12 cellular contexts compared by ENCODE assay signal in the genomic region with DNA sequence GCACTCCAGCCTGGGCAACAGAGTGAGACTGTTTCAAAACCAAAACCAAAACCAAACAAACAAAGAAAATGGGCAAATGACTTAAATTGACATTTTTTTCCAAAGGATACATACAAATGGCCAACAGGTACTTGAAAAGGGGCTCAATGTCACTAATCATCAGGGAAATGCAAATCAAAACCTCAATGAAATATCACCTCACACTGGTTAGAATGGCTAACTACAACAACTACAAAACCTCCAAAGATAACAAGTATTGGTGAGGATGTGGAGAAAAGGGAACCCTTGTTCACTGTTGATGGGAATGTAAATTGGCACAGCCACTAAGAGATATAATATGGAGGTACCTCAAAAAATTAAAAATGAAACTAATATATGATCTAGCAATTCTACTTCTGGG.
DNase-seq lines count a peak whose midpoint lies in the region; TF ChIP-seq lines count a peak whose summit lies in the region.
"Had no signal": no experiment of that assay in that cellular context is flagged by ENCODE, and none has a peak within 500 bp of the region (broad histone marks: within the 10 kb centered on the region; RNA-seq: fewer than 3 reads in every experiment).

No MANE protein-coding gene starts in this region.

- H3K27me3 Mint-ChIP-seq in type B pancreatic cell = no peaks in the 10 kb centered on the region

- POLR2A ChIA-PET in RWPE1 (lab: Yijun Ruan, JAX; ENCODE audit: low non-redundant PET) = no interaction called here

- CTCF ChIA-PET in mammary epithelial cell (lab: Charles Lee; ENCODE audit: low non-redundant PET) = no interaction called here
- CTCF ChIA-PET in RWPE1 (lab: Yijun Ruan, JAX) = interaction anchor here (0.6 kb wide), 1 partner anchor 223 kb away, joined by 3 read pairs; no protein-coding TSS in a partner anchor

- no peaks in the 10 kb centered on the region for H3K79me2 ChIP-seq in mammary epithelial cell (ENCODE audit: insufficient read depth, low read length)
- H3K79me2 ChIP-seq in OCI-LY3 (ENCODE audit: low read length) = no peaks in the 10 kb centered on the region

- dilution Hi-C loops in mammary epithelial cell (cut with HindIII; ENCODE audit: low sequenced_read_pairs) = no loop called here

- H3K9me3 Mint-ChIP-seq in type B pancreatic cell = peaks cover under 1% of the 10 kb centered on the region

- H3K9me3 ChIP-seq in mammary epithelial cell (replicated peaks; ENCODE audit: insufficient read depth, low read length) = no peaks in the 10 kb centered on the region
- H3K9me3 ChIP-seq in breast epithelium = no peaks in the 10 kb centered on the region
- no peaks in the 10 kb centered on the region for H3K9me3 ChIP-seq in OCI-LY3 (ENCODE audit: insufficient read depth, low read length)
- H3K9me3 ChIP-seq in esophagus muscularis mucosa = no peaks in the 10 kb centered on the region
- no peaks in the 10 kb centered on the region for H3K9me3 ChIP-seq in vagina
- H3K9me3 ChIP-seq: SJCRH30 had no signal

- no peak overlapping the region for H3K9ac ChIP-seq in mammary epithelial cell (ENCODE audit: insufficient read depth, low read length)
- no peak overlapping the region for H3K9ac ChIP-seq in OCI-LY3 (ENCODE audit: low read length)

- in situ Hi-C loops in mammary epithelial cell (cut with MboI; ENCODE audit: low sequenced_read_pairs in 2 of 2) = no loop called here

- no peaks in the 10 kb centered on the region for H3K27me3 ChIP-seq in mammary epithelial cell (ENCODE audit: insufficient read depth, low read length)
- no peaks in the 10 kb centered on the region for H3K27me3 ChIP-seq in breast epithelium
- peaks cover 7% of the 10 kb centered on the region; the same call in 1 of the 2 replicates for H3K27me3 ChIP-seq in OCI-LY3 (ENCODE audit: low read depth, low read length)
- no peaks in the 10 kb centered on the region for H3K27me3 ChIP-seq in esophagus muscularis mucosa
- no peaks in the 10 kb centered on the region for H3K27me3 ChIP-seq in vagina
- H3K27me3 ChIP-seq: SJCRH30 had no signal

- no peaks in the 10 kb centered on the region for H4K20me1 ChIP-seq in mammary epithelial cell (ENCODE audit: insufficient read depth, low read length)
- no peaks in the 10 kb centered on the region for H4K20me1 ChIP-seq in OCI-LY3 (ENCODE audit: insufficient read depth, low read length)

- no peak for DNase-seq in mammary epithelial cell
- no peak for DNase-seq in breast epithelium (ENCODE audit: low spot score in 2 of 2)
- DNase-seq in esophagus muscularis mucosa (ENCODE audit: extremely low spot score) = no peak
- DNase-seq in type B pancreatic cell (ENCODE audit: extremely low spot score, unreplicated experiment) = no peak
- no peak for DNase-seq in vagina (ENCODE audit: extremely low spot score in 2 of 2)
- DNase-seq in central memory CD4-positive, alpha-beta T cell = no peak
- DNase-seq in RWPE1 (ENCODE audit: low spot score) = no peak
- DNase-seq: activated CD4-positive, CD25-positive, alpha-beta regulatory T cell treated with anti-CD3 and anti-CD28 coated beads, Interleukin-2, amount 50 U/mL, for 72 hours; NCI-H226; SJCRH30 had no signal

- H3K4me2 ChIP-seq in mammary epithelial cell (ENCODE audit: insufficient read depth, low read depth, low read length) (no peak overlapping the region), OCI-LY3 (ENCODE audit: low read length) (no peak overlapping the region)

- H3K4me3 Mint-ChIP-seq in type B pancreatic cell = no peak overlapping the region

- H3K36me3 Mint-ChIP-seq in type B pancreatic cell = no peaks in the 10 kb centered on the region

- H3K4me3 ChIP-seq in mammary epithelial cell (replicated peaks in 1 of 3; ENCODE audit: insufficient read depth in 1 of 3, low read depth in 2 of 3, low read length in 3 of 3) (no peak overlapping the region), breast epithelium (no peak overlapping the region), OCI-LY3 (ENCODE audit: low read length) (no peak overlapping the region), esophagus muscularis mucosa (no peak overlapping the region), vagina (no peak overlapping the region)
- H3K4me3 ChIP-seq: coronary artery, SJCRH30 had no signal

- peak; percentile 27 to 41 for TF ChIP-seq CTCF in mammary epithelial cell (conservative IDR thresholded peaks at IDR 0.05 in 1 of 2, IDR thresholded peaks at IDR 0.05 in 1 of 2; ENCODE audit: extremely low read depth in 1 of 2, insufficient read depth in 1 of 2, low read depth in 1 of 2, low read length in 2 of 2)
- peak in 1 of 3 donors; percentile 24 for TF ChIP-seq CTCF in breast epithelium (IDR thresholded peaks at IDR 0.05)
- TF ChIP-seq CTCF in OCI-LY3 (IDR thresholded peaks at IDR 0.05; ENCODE audit: low read depth, low read length) = peak; percentile 51
- peak; percentile 30 to 46 (median 31) for TF ChIP-seq CTCF in esophagus muscularis mucosa (IDR thresholded peaks at IDR 0.05)
- TF ChIP-seq CTCF in type B pancreatic cell (conservative IDR thresholded peaks at IDR 0.05) = peak; percentile 46
- TF ChIP-seq CTCF in vagina (IDR thresholded peaks at IDR 0.05) = no peak
- no peak for TF ChIP-seq CTCF in RWPE1 (conservative IDR thresholded peaks at IDR 0.05; ENCODE audit: low read depth)

- no TSS peak for BruUV-seq in mammary epithelial cell (replicated peaks; lab: Mats Ljungman, UMichigan)

- H3K27ac ChIP-seq in mammary epithelial cell (ENCODE audit: insufficient read depth, low read depth, low read length) (no peak overlapping the region), breast epithelium (no peak overlapping the region), OCI-LY3 (ENCODE audit: low read length) (no peak overlapping the region), esophagus muscularis mucosa (replicated peaks in 1 of 4) (no peak overlapping the region), vagina (no peak overlapping the region), RWPE1 (no peak overlapping the region)
- H3K27ac ChIP-seq: coronary artery, SJCRH30 had no signal

- no peaks in the 10 kb centered on the region for H3K36me3 ChIP-seq in mammary epithelial cell (ENCODE audit: insufficient read depth, low read length)
- H3K36me3 ChIP-seq in breast epithelium = no peaks in the 10 kb centered on the region
- H3K36me3 ChIP-seq in OCI-LY3 (replicated peaks; ENCODE audit: low read depth, low read length) = no peaks in the 10 kb centered on the region
- H3K36me3 ChIP-seq in esophagus muscularis mucosa = no peaks in the 10 kb centered on the region
- H3K36me3 ChIP-seq in vagina = no peaks in the 10 kb centered on the region
- H3K36me3 ChIP-seq: SJCRH30 had no signal

- TF ChIP-seq EP300 in esophagus muscularis mucosa (IDR thresholded peaks at IDR 0.05) = no peak

- no peaks in the 10 kb centered on the region for H3K4me1 ChIP-seq in mammary epithelial cell (ENCODE audit: insufficient read depth, low read length)
- H3K4me1 ChIP-seq in breast epithelium = no peaks in the 10 kb centered on the region
- peaks cover 3% of the 10 kb centered on the region; the same call in 1 of the 2 replicates for H3K4me1 ChIP-seq in OCI-LY3 (ENCODE audit: low read length)
- H3K4me1 ChIP-seq in esophagus muscularis mucosa = no peaks in the 10 kb centered on the region
- H3K4me1 ChIP-seq in vagina = no peaks in the 10 kb centered on the region
- H3K4me1 ChIP-seq: SJCRH30 had no signal

- no peak overlapping the region for H3K27ac Mint-ChIP-seq in type B pancreatic cell

- H2AFZ ChIP-seq in mammary epithelial cell (ENCODE audit: low read depth, low read length) (no peak overlapping the region), OCI-LY3 (ENCODE audit: low read depth, low read length) (no peak overlapping the region)

- TF ChIP-seq POLR2A in breast epithelium (IDR thresholded peaks at IDR 0.05) = no peak
- TF ChIP-seq POLR2A in esophagus muscularis mucosa (IDR thresholded peaks at IDR 0.05; ENCODE audit: low read depth) = no peak
- TF ChIP-seq POLR2A in vagina (IDR thresholded peaks at IDR 0.05) = no peak

- H3K4me1 Mint-ChIP-seq in type B pancreatic cell (ENCODE audit: unreplicated experiment) = peaks cover 7% of the 10 kb centered on the region

- intact Hi-C loops in mammary epithelial cell (cut with micrococcal nuclease) = loop anchor here (1.0 to 5.0 kb wide), 2 partner anchors 211 to 355 kb away; no protein-coding TSS in a partner anchor
- intact Hi-C loops in breast epithelium (cut with DNase I; ENCODE audit: low total_unique reads) = no loop called here
- intact Hi-C loops in esophagus muscularis mucosa (cut with DNase I) = loop anchor here (2.0 kb wide), 1 partner anchor 211 kb away; no protein-coding TSS in a partner anchor
- intact Hi-C loops in vagina (cut with DNase I) = no loop called here

Comparison
In these comparisons a context has a peak if more than half of its experiments do, and no peak if none do; other contexts are left out.
1. intact Hi-C loops: an anchor here in mammary epithelial cell (1.0 to 5.0 kb wide) and esophagus muscularis mucosa (2.0 kb wide); none called in breast epithelium and vagina.
2. CTCF ChIP-seq: peak in mammary epithelial cell (2 of 2), OCI-LY3 (single experiment), esophagus muscularis mucosa (3 of 3) and type B pancreatic cell (single experiment); none in vagina (0 of 3) and RWPE1 (single experiment).